ENCODE assay signal across 8 cellular contexts in the genomic region with DNA sequence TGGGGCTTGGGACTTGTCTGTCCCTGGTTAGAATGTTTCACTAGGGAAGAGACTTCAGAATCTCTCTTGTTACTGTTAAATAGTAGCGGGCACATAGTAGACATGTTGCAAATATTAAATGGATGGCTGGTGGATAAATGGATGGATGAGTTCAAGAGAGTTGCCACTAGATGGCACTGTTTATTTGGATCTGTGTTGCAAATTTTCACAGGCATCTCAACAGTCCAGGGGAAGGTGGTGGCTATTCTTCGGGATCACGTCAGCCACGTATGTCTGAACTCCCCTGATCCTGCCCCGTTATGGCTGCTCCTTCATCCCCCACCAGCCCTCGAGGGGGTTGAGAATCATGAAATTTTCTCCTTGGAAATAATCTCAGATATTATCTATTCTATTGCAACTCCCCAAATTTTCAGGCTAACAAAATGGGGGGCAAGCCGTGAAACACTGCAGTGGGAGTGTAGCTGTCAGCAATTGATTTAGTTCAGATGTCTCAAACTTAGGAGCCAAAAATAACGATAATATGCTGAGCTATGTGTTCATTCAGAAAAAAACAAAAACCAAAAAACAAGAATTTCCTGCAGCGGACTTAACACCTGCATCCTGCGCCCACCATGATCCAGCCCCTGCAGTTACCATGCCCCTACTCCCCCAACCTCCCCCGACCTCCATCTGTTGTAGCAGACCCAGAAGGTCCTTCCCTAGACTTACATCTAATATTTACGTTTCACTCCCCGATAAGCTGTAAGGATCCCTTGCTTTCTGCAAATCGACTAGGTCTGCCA. TPM values are rescaled to one million over a fixed set of nuclear protein-coding genes. Genes with fewer than 3 reads are reported as not detected.
DNase-seq lines count a peak whose midpoint lies in the region; ATAC-seq, FAIRE-seq and TF ChIP-seq lines count a peak whose summit lies in the region.

No MANE protein-coding gene starts in this region.

- no peak overlapping the region for H3K18ac ChIP-seq in H1 (ENCODE audit: extremely low read depth, low read length)

- H2BK12ac ChIP-seq in H1 (ENCODE audit: low read depth, low read length) = no peak overlapping the region

- no peak overlapping the region for H3K27ac ChIP-seq in CD8-positive, alpha-beta memory T cell (ENCODE audit: low read depth, low read length)
- H3K27ac ChIP-seq in H1 (ENCODE audit: low read depth, low read length) = no peak overlapping the region

- CTCF ChIA-PET in CD8-positive, alpha-beta memory T cell (lab: Charles Lee) = interaction anchor here (0.8 to 6.0 kb wide), 26 partner anchors 9 to 378 kb away, joined by 3 to 84 read pairs (median 5); partner anchors contain the start of gene BIRC3
- CTCF ChIA-PET in H1 (lab: Charles Lee; ENCODE audit: partially characterized antibody) = interaction anchor here (0.6 to 10.2 kb wide), 43 partner anchors 10 to 809 kb away, joined by 3 to 214 read pairs (median 4); no protein-coding TSS in a partner anchor

- no peaks in the 10 kb centered on the region for H3K23me2 ChIP-seq in H1 (ENCODE audit: low read depth, low read length)

- H3K4me2 ChIP-seq in H1 (ENCODE audit: insufficient read depth in 1 of 2, low read depth in 2 of 2, low read length in 2 of 2) = no peak overlapping the region

- TF ChIP-seq RAD21 in H1 (IDR thresholded peaks at IDR 0.05 in 1 of 2, conservative IDR thresholded peaks at IDR 0.05 in 1 of 2; ENCODE audit: low read depth in 2 of 2, low read length in 2 of 2) = peak; percentile 75 to 79

- H2BK120ac ChIP-seq in H1 (replicated peaks; ENCODE audit: low read depth, low read length) = no peak overlapping the region

- TF ChIP-seq CTCF in H1 (IDR thresholded peaks at IDR 0.05; ENCODE audit: control extremely low read depth in 1 of 3, insufficient read depth in 1 of 3, low read depth in 1 of 3, low read length in 3 of 3) = peak in 2 of 3 experiments; percentile 49 to 76; a peak in 3 of 4 replicates

- peaks cover 0 to 2% of the 10 kb centered on the region in 2 donors for H3K27me3 Mint-ChIP-seq in CD8-positive, alpha-beta memory T cell

- H3K4me3 Mint-ChIP-seq in CD8-positive, alpha-beta memory T cell = peak overlapping the region in 1 of 7 donors; percentile 30

- H2BK20ac ChIP-seq in H1 (ENCODE audit: low read length) = no peak overlapping the region

- no peaks in the 10 kb centered on the region for H3K9me3 ChIP-seq in CD8-positive, alpha-beta memory T cell (ENCODE audit: low read length)
- no peaks in the 10 kb centered on the region for H3K9me3 ChIP-seq in H1 (ENCODE audit: insufficient read depth in 2 of 2, low read depth in 1 of 2, low read length in 1 of 2)

- peaks cover 0 to 3% (median 0%) of the 10 kb centered on the region in 3 donors for H3K36me3 Mint-ChIP-seq in CD8-positive, alpha-beta memory T cell

- H3K4me1 ChIP-seq in CD8-positive, alpha-beta memory T cell (ENCODE audit: insufficient read depth, low read length) = peaks cover 4% of the 10 kb centered on the region
- peaks cover 0 to 5% (median 0%) of the 10 kb centered on the region in 4 experiments; a peak in 2 of 7 replicates for H3K4me1 ChIP-seq in H1 (replicated peaks in 1 of 4; ENCODE audit: control insufficient read depth in 3 of 4, insufficient read depth in 4 of 4, low read length in 3 of 4)

- H3K23ac ChIP-seq in H1 (ENCODE audit: insufficient read length) = no peak overlapping the region

- POLR2A ChIA-PET in CD8-positive, alpha-beta memory T cell (lab: Charles Lee) = no interaction called here
- POLR2A ChIA-PET in H1 (lab: Charles Lee; ENCODE audit: partially characterized antibody) = interaction anchor here (0.6 to 0.7 kb wide), 2 partner anchors 13 to 191 kb away, joined by 3 to 4 read pairs; no protein-coding TSS in a partner anchor

- H2BK15ac ChIP-seq in H1 (ENCODE audit: low read length) = no peak overlapping the region

- H3K4me3 ChIP-seq in CD8-positive, alpha-beta memory T cell (ENCODE audit: low read length) = no peak overlapping the region
- H3K4me3 ChIP-seq in H1 (ENCODE audit: extremely low read depth in 1 of 4, insufficient read depth in 2 of 4, low read depth in 3 of 4, low read length in 4 of 4) = no peak overlapping the region

- DNase-seq in CD8-positive, alpha-beta memory T cell = peak in 4 of 5 donors; percentile 17 to 66 (median 62)
- DNase-seq in NCI-H146 treated with DMSO at 0.1 percent for 48 hours (lab: John Stamatoyannopoulos, UW; ENCODE audit: unreplicated experiment) (peak; percentile 81), T-helper 1 cell (peak in 3 of 5 donors; percentile 14 to 68 (median 32)), H1 (ENCODE audit: low read depth in 1 of 2, low spot score in 2 of 2) (no peak), middle frontal gyrus (ENCODE audit: extremely low spot score, low spot score) (peak; percentile 70)
- no peak for DNase-seq in effector CD8-positive, alpha-beta T cell (lab: John Stamatoyannopoulos, UW)

- H2BK5ac ChIP-seq in H1 (ENCODE audit: low read depth, low read length) = no peak overlapping the region

- peak overlapping the region in 4 of 8 donors; percentile 22 to 56 (median 48) for H3K27ac Mint-ChIP-seq in CD8-positive, alpha-beta memory T cell

- no peaks in the 10 kb centered on the region for H4K20me1 ChIP-seq in H1 (replicated peaks in 1 of 2; ENCODE audit: control insufficient read depth in 1 of 2, insufficient read depth in 2 of 2, low read length in 2 of 2)

- no peaks in the 10 kb centered on the region for H3K9me3 Mint-ChIP-seq in CD8-positive, alpha-beta memory T cell

- no peak overlapping the region for H4K8ac ChIP-seq in H1 (ENCODE audit: extremely low read depth, insufficient read depth, low read length)

- H3K27me3 ChIP-seq in CD8-positive, alpha-beta memory T cell (ENCODE audit: insufficient read depth, low read length, poor library complexity, severe bottlenecking) = no peaks in the 10 kb centered on the region
- no peaks in the 10 kb centered on the region for H3K27me3 ChIP-seq in H1 (replicated peaks in 1 of 4; ENCODE audit: control insufficient read depth in 3 of 4, extremely low read depth in 1 of 4, insufficient read depth in 3 of 4, low read length in 3 of 4)

- H3K4ac ChIP-seq in H1 (replicated peaks; ENCODE audit: insufficient read length, low read depth, low read length) = no peak overlapping the region

- peaks cover 15 to 30% (median 18%) of the 10 kb centered on the region in 3 donors for H3K4me1 Mint-ChIP-seq in CD8-positive, alpha-beta memory T cell

- no peak for TF ChIP-seq POLR2A in H1 (IDR thresholded peaks at IDR 0.05; ENCODE audit: control extremely low read depth in 1 of 2, low read depth in 2 of 2, low read length in 2 of 2)

- peak; percentile 57 for FAIRE-seq in H1 (lab: Jason Lieb, UNC)

- 65% methylated on average over 14 of the region's 14 CpGs; no CpG with 5 or more reads in 1 of the 2 experiments for WGBS in H1 (ENCODE audit: extremely low coverage in 1 of 2, insufficient coverage in 1 of 2, insufficient read length in 1 of 2, insufficient replicate concordance in 2 of 2, low coverage in 1 of 2, low lambda C conversion rate in 2 of 2, missing lambda C conversion rate in 1 of 2), 2 experiments

- H2AFZ ChIP-seq in H1 (ENCODE audit: low read length) = no peak overlapping the region

- no peaks in the 10 kb centered on the region for H3K36me3 ChIP-seq in CD8-positive, alpha-beta memory T cell (ENCODE audit: insufficient read depth, low read length)
- H3K36me3 ChIP-seq in H1 (ENCODE audit: control insufficient read depth in 2 of 4, insufficient read depth in 4 of 4, low read length in 3 of 4) = no peaks in the 10 kb centered on the region

- H4K91ac ChIP-seq in H1 (replicated peaks; ENCODE audit: insufficient read length, low read length) = no peak overlapping the region

- no peak overlapping the region for H3K56ac ChIP-seq in H1 (replicated peaks; ENCODE audit: insufficient read length, low read depth, low read length)

- H3K79me2 ChIP-seq in H1 (ENCODE audit: control insufficient read depth in 1 of 2, insufficient read depth in 2 of 2, low read length in 2 of 2) = no peaks in the 10 kb centered on the region

- H3K9ac ChIP-seq in H1 (replicated peaks in 1 of 4; ENCODE audit: extremely low read depth in 1 of 4, low read depth in 3 of 4, low read length in 3 of 4) = no peak overlapping the region

- H3K79me1 ChIP-seq in H1 (ENCODE audit: low read depth, low read length) = no peaks in the 10 kb centered on the region

- no peak overlapping the region for H2AK5ac ChIP-seq in H1 (ENCODE audit: low read depth, low read length)

- no peak overlapping the region for H4K5ac ChIP-seq in H1 (ENCODE audit: insufficient read length, low read depth, low read length)

- H3K14ac ChIP-seq in H1 (ENCODE audit: insufficient read length) = no peak overlapping the region

- no peak for TF ChIP-seq EP300 in H1 (IDR thresholded peaks at IDR 0.05; ENCODE audit: borderline replicate concordance in 1 of 2, low read depth in 2 of 2, low read length in 2 of 2)

- ATAC-seq in GM18858 (IDR thresholded peaks at IDR 0.05; ENCODE audit: unreplicated experiment) (peak; percentile 92), HG02973 (IDR thresholded peaks at IDR 0.05; ENCODE audit: unreplicated experiment) (peak; percentile 91)

TF ChIP-seq in H1, 55 proteins besides CTCF, POLR2A, EP300 and RAD21 (continues in another document):
- TF ChIP-seq KDM5A (IDR thresholded peaks at IDR 0.05; ENCODE audit: low read length) = no peak
- no peak for TF ChIP-seq GABPA (IDR thresholded peaks at IDR 0.05; ENCODE audit: borderline replicate concordance, insufficient read depth, low read length)

RNA-seq across cellular contexts. Expression of gene BIRC3, which starts 29.1 kb away (rescaled TPM):
- total RNA-seq in CD8-positive, alpha-beta memory T cell = 100 to 1,000 TPM; 191 to 199 TPM
- polyA plus RNA-seq in CD8-positive, alpha-beta memory T cell = 36.7 TPM
- 0.15 and 0.20 TPM in 2 replicates for total RNA-seq in H1 (2021; fragmentation: NEBNext Ultra II Directional; extraction: Animal tissue kit (Norgen Biotek cat#: 25700))
- 0.02 and 0.08 TPM in 2 replicates for polyA plus RNA-seq in H1 (2011; rRNA removed)
- polyA plus RNA-seq in H1 (2011; cell fraction: cytosol; rRNA removed) = 0.08 TPM
- 0.06 TPM for polyA plus RNA-seq in H1 (2011; cell fraction: nucleus; rRNA removed)
- polyA plus RNA-seq in H1 (2012, experiment 1 of 2) = 0.04 to 0.40 TPM (median 0.11 TPM) in 3 of 4 replicates, not detected in the other
- polyA plus RNA-seq in H1 (2012, experiment 2 of 2) = not detected
- polyA plus RNA-seq in H1 (2013, experiment 1 of 2) = 0.08 TPM
- 0.06 TPM for polyA plus RNA-seq in H1 (2013, experiment 2 of 2)
- 0.13 and 0.15 TPM in 2 replicates for polyA minus RNA-seq in H1 (2011; rRNA and poly(A)+ RNA removed)
- not detected for polyA minus RNA-seq in H1 (2011; cell fraction: cytosol; rRNA and poly(A)+ RNA removed)
- polyA minus RNA-seq in H1 (2011; cell fraction: nucleus; rRNA and poly(A)+ RNA removed) = 0.20 TPM

RNA-seq across cellular contexts. Expression of gene BIRC2, which starts 58.9 kb away (rescaled TPM):
- total RNA-seq in CD8-positive, alpha-beta memory T cell = 10 to 100 TPM; 40.3 to 42.8 TPM
- polyA plus RNA-seq in CD8-positive, alpha-beta memory T cell = 35.2 TPM
- 22.3 and 24.7 TPM in 2 replicates for total RNA-seq in H1 (2021; fragmentation: NEBNext Ultra II Directional; extraction: Animal tissue kit (Norgen Biotek cat#: 25700))
- polyA plus RNA-seq in H1 (2011; rRNA removed) = 12.4 and 18.4 TPM in 2 replicates
- polyA plus RNA-seq in H1 (2011; cell fraction: cytosol; rRNA removed) = 16.2 TPM
- polyA plus RNA-seq in H1 (2011; cell fraction: nucleus; rRNA removed) = 12.5 TPM
- polyA plus RNA-seq in H1 (2012, experiment 1 of 2) = 12.4 to 23.2 TPM (median 15.9 TPM) in 4 replicates
- 0.76 TPM for polyA plus RNA-seq in H1 (2012, experiment 2 of 2)
- 17.7 TPM for polyA plus RNA-seq in H1 (2013, experiment 1 of 2)
- 17.6 TPM for polyA plus RNA-seq in H1 (2013, experiment 2 of 2)
- 24.9 and 44.4 TPM in 2 replicates for polyA minus RNA-seq in H1 (2011; rRNA and poly(A)+ RNA removed)
- polyA minus RNA-seq in H1 (2011; cell fraction: cytosol; rRNA and poly(A)+ RNA removed) = 8.4 TPM
- 45.5 TPM for polyA minus RNA-seq in H1 (2011; cell fraction: nucleus; rRNA and poly(A)+ RNA removed)

Comparison
In these comparisons a context has a peak if more than half of its experiments do, and no peak if none do; other contexts are left out.
1. DNase-seq: peak in CD8-positive, alpha-beta memory T cell (4 of 5), NCI-H146 treated with DMSO at 0.1 percent for 48 hours (single experiment), T-helper 1 cell (3 of 5) and middle frontal gyrus (single experiment); none in H1 (0 of 2) and effector CD8-positive, alpha-beta T cell (single experiment).
2. RNA of gene BIRC3, which starts 29.1 kb away (total RNA-seq): 191 to 199 TPM in CD8-positive, alpha-beta memory T cell; 0.15 to 0.20 TPM in H1; every median in the first group is over 100 times any median in the second.